In genomic region chr19:1491849-1492170, GRCh38 we compare ENCODE assay signal across 11 cellular contexts. TPM values are rescaled to one million over a fixed set of nuclear protein-coding genes. Genes with fewer than 3 reads are reported as not detected.
DNase-seq lines count a peak whose midpoint lies in the region; ATAC-seq, FAIRE-seq and TF ChIP-seq lines count a peak whose summit lies in the region.
"Had no signal": no experiment of that assay in that cellular context is flagged by ENCODE, and none has a peak within 500 bp of the region (broad histone marks: within the 10 kb centered on the region; RNA-seq: fewer than 3 reads in every experiment).

No MANE protein-coding gene starts in this region.

- no peak overlapping the region for H2BK12ac ChIP-seq in H1 (ENCODE audit: low read depth, low read length)
- H2BK12ac ChIP-seq in neuronal stem cell (ENCODE audit: low read length): peak overlapping the region; percentile 84

- H3K9me2 ChIP-seq in PC-3 (replicated peaks; ENCODE audit: low read length): no peaks in the 10 kb centered on the region

- peaks cover 9% of the 10 kb centered on the region for H3K23me2 ChIP-seq in H1 (ENCODE audit: low read depth, low read length)

- H4K5ac ChIP-seq in H1 (ENCODE audit: insufficient read length, low read depth, low read length): no peak overlapping the region

- no peak overlapping the region for H2AFZ ChIP-seq in PC-3 (ENCODE audit: low read length)
- no peak overlapping the region for H2AFZ ChIP-seq in H1 (ENCODE audit: low read length)
- peak overlapping the region; percentile 95 for H2AFZ ChIP-seq in neuronal stem cell (ENCODE audit: low read length)

- peak overlapping the region; percentile 45 for H3K9ac ChIP-seq in PC-3 (ENCODE audit: low read length)
- no peak overlapping the region for H3K9ac ChIP-seq in H1 (replicated peaks in 1 of 4; ENCODE audit: extremely low read depth in 1 of 4, low read depth in 3 of 4, low read length in 3 of 4)
- no peak overlapping the region for H3K9ac ChIP-seq in neuronal stem cell (ENCODE audit: low read depth, low read length, poor library complexity)

- H3K27me3 ChIP-seq in PC-3 (ENCODE audit: low read length): no peaks in the 10 kb centered on the region
- H3K27me3 ChIP-seq in H1 (replicated peaks in 1 of 4; ENCODE audit: control insufficient read depth in 3 of 4, extremely low read depth in 1 of 4, insufficient read depth in 3 of 4, low read length in 3 of 4): peaks cover 3 to 17% (median 9%) of the 10 kb centered on the region in 4 experiments; a peak in 6 of 7 replicates
- H3K27me3 ChIP-seq in neuronal stem cell (ENCODE audit: control insufficient read depth in 3 of 3, insufficient read depth in 3 of 3, low read depth in 1 of 3, low read length in 3 of 3): peaks cover 3 to 18% (median 14%) of the 10 kb centered on the region in 3 experiments

- H3K9me3 ChIP-seq in PC-3 (ENCODE audit: low read length) (no peaks in the 10 kb centered on the region), H1 (ENCODE audit: insufficient read depth in 2 of 2, low read depth in 1 of 2, low read length in 1 of 2) (no peaks in the 10 kb centered on the region), neuronal stem cell (replicated peaks in 1 of 2; ENCODE audit: control insufficient read depth in 2 of 2, insufficient read depth in 1 of 2, low read depth in 1 of 2, low read length in 2 of 2) (no peaks in the 10 kb centered on the region)

- H3K4ac ChIP-seq in H1 (replicated peaks; ENCODE audit: insufficient read length, low read depth, low read length) (no peak overlapping the region), neuronal stem cell (ENCODE audit: low read length) (no peak overlapping the region)

- no peak for TF ChIP-seq EP300 in H1 (IDR thresholded peaks at IDR 0.05; ENCODE audit: borderline replicate concordance in 1 of 2, low read depth in 2 of 2, low read length in 2 of 2)

- no peak overlapping the region for H3K23ac ChIP-seq in H1 (ENCODE audit: insufficient read length)
- H3K23ac ChIP-seq in neuronal stem cell (ENCODE audit: low read depth, low read length, poor library complexity): peak overlapping the region; percentile 100

- intact Hi-C loops in Calu3 (cut with micrococcal nuclease; ENCODE audit: unreplicated experiment) (no loop called here), PC-3 (cut with micrococcal nuclease) (no loop called here), head of caudate nucleus (cut with DNase I) (loop anchor here (2.0 kb wide), 1 partner anchor 17 kb away; no protein-coding TSS in a partner anchor)

- H2BK120ac ChIP-seq in H1 (replicated peaks; ENCODE audit: low read depth, low read length) (no peak overlapping the region), neuronal stem cell (ENCODE audit: low read depth, low read length) (peak overlapping the region; percentile 67)

- H2BK5ac ChIP-seq in H1 (ENCODE audit: low read depth, low read length) (no peak overlapping the region), neuronal stem cell (ENCODE audit: low read length) (peak overlapping the region; percentile 82)

- no peak for TF ChIP-seq RAD21 in H1 (IDR thresholded peaks at IDR 0.05 in 1 of 2, conservative IDR thresholded peaks at IDR 0.05 in 1 of 2; ENCODE audit: low read depth in 2 of 2, low read length in 2 of 2)

- H4K20me1 ChIP-seq in PC-3 (ENCODE audit: low read length): no peaks in the 10 kb centered on the region
- H4K20me1 ChIP-seq in H1 (replicated peaks in 1 of 2; ENCODE audit: control insufficient read depth in 1 of 2, insufficient read depth in 2 of 2, low read length in 2 of 2): peaks cover 0 to 5% of the 10 kb centered on the region in 2 experiments

- H4K8ac ChIP-seq in H1 (ENCODE audit: extremely low read depth, insufficient read depth, low read length) (no peak overlapping the region), neuronal stem cell (ENCODE audit: low read depth, low read length) (no peak overlapping the region)

- BruUV-seq in Calu3 (replicated peaks; lab: Mats Ljungman, UMichigan) (TSS peak; percentile 64), PC-3 (replicated peaks; lab: Mats Ljungman, UMichigan) (TSS peak; percentile 38)

- H3K4me3 Mint-ChIP-seq in Calu3 (ENCODE audit: low read depth, unreplicated experiment): peak overlapping the region; percentile 76

- H3K4me2 ChIP-seq in PC-3 (ENCODE audit: low read length) (peak overlapping the region; percentile 89), H1 (ENCODE audit: insufficient read depth in 1 of 2, low read depth in 2 of 2, low read length in 2 of 2) (peak overlapping the region; percentile 66 to 85), neuronal stem cell (ENCODE audit: insufficient read depth, low read length, poor library complexity, severe bottlenecking) (peak overlapping the region; percentile 100)

- H2BK15ac ChIP-seq in H1 (ENCODE audit: low read length) (no peak overlapping the region), neuronal stem cell (ENCODE audit: low read length) (peak overlapping the region; percentile 100)

- peaks cover 9% of the 10 kb centered on the region for H3K27me3 Mint-ChIP-seq in Calu3 (ENCODE audit: unreplicated experiment)

- POLR2A ChIA-PET in PC-3 (lab: Charles Lee; ENCODE audit: unreplicated experiment): no interaction called here
- POLR2A ChIA-PET in H1 (lab: Charles Lee; ENCODE audit: partially characterized antibody): interaction anchor here (1.0 to 1.9 kb wide), 4 partner anchors 11 to 53 kb away, joined by 4 to 8 read pairs (median 6); no protein-coding TSS in a partner anchor

- H3K14ac ChIP-seq in H1 (ENCODE audit: insufficient read length): no peak overlapping the region
- H3K14ac ChIP-seq in neuronal stem cell (ENCODE audit: low read length): no peak overlapping the region

- H4K91ac ChIP-seq in H1 (replicated peaks; ENCODE audit: insufficient read length, low read length): no peak overlapping the region
- H4K91ac ChIP-seq in neuronal stem cell (ENCODE audit: low read depth, low read length, poor library complexity): no peak overlapping the region

- no peaks in the 10 kb centered on the region for H3K9me3 Mint-ChIP-seq in Calu3 (ENCODE audit: low read depth, unreplicated experiment)

- no peak for FAIRE-seq in H1 (lab: Jason Lieb, UNC)

- no peak overlapping the region for H3K27ac Mint-ChIP-seq in Calu3 (ENCODE audit: unreplicated experiment)

- TF ChIP-seq CTCF in Calu3 (IDR thresholded peaks at IDR 0.05; ENCODE audit: unreplicated experiment) (no peak), PC-3 (conservative IDR thresholded peaks at IDR 0.05; ENCODE audit: low read depth, low read length) (no peak), H1 (IDR thresholded peaks at IDR 0.05; ENCODE audit: control extremely low read depth in 1 of 3, insufficient read depth in 1 of 3, low read depth in 1 of 3, low read length in 3 of 3) (no peak)

- H2AK5ac ChIP-seq in H1 (ENCODE audit: low read depth, low read length) (no peak overlapping the region), neuronal stem cell (ENCODE audit: low read depth, low read length) (peak overlapping the region; percentile 94)

- no peak for DNase-seq in Calu3
- peak; percentile 16 for DNase-seq in PC-3
- DNase-seq in H1 (ENCODE audit: low read depth in 1 of 2, low spot score in 2 of 2): no peak
- no peak for DNase-seq in neuronal stem cell (ENCODE audit: low spot score)
- DNase-seq in head of caudate nucleus: no peak
- no peak for DNase-seq in SW 1271 (lab: John Stamatoyannopoulos, UW)
- DNase-seq in SKM-1 treated with dmso at 0.1 percent for 144 hours (lab: John Stamatoyannopoulos, UW; ENCODE audit: unreplicated experiment): no peak
- no peak for DNase-seq in cortex of kidney (lab: John Stamatoyannopoulos, UW)
- DNase-seq: activated CD8-positive, alpha-beta memory T cell treated with anti-CD3 and anti-CD28 coated beads, Interleukin-2, amount 50 U/mL, for 48 hours had no signal

- H3K4me3 ChIP-seq in PC-3 (ENCODE audit: low read length): peak overlapping the region; percentile 74
- peak overlapping the region; percentile 52 to 72 (median 58) for H3K4me3 ChIP-seq in H1 (ENCODE audit: extremely low read depth in 1 of 4, insufficient read depth in 2 of 4, low read depth in 3 of 4, low read length in 4 of 4)
- H3K4me3 ChIP-seq in neuronal stem cell (ENCODE audit: low read length in 2 of 2): peak overlapping the region; percentile 73 to 83

- peaks cover 21% of the 10 kb centered on the region for H3K4me1 Mint-ChIP-seq in Calu3 (ENCODE audit: low read depth, unreplicated experiment)

- H3K27ac ChIP-seq in PC-3 (ENCODE audit: low read length) (no peak overlapping the region), H1 (ENCODE audit: low read depth, low read length) (no peak overlapping the region), neuronal stem cell (replicated peaks; ENCODE audit: low read length) (no peak overlapping the region)

- peaks cover 21% of the 10 kb centered on the region for H3K36me3 Mint-ChIP-seq in Calu3 (ENCODE audit: insufficient read depth, unreplicated experiment)

- 85% methylated on average over 12 of the region's 12 CpGs; no CpG with 5 or more reads in 1 of the 2 experiments for WGBS in H1 (ENCODE audit: extremely low coverage in 1 of 2, insufficient coverage in 1 of 2, insufficient read length in 1 of 2, insufficient replicate concordance in 2 of 2, low coverage in 1 of 2, low lambda C conversion rate in 2 of 2, missing lambda C conversion rate in 1 of 2), 2 experiments
- WGBS in neuronal stem cell (ENCODE audit: extremely low coverage in 2 of 2, insufficient read length in 2 of 2, insufficient replicate concordance in 1 of 2), 2 donors: no CpG with 5 or more reads among the region's 12 CpGs

- no peak for ATAC-seq in PC-3

- 0 out of 2 replicates have a peak, but pooled peaks cover 3% of the 10 kb centered on the region for H3K79me2 ChIP-seq in PC-3 (ENCODE audit: low read length)
- no peaks in the 10 kb centered on the region for H3K79me2 ChIP-seq in H1 (ENCODE audit: control insufficient read depth in 1 of 2, insufficient read depth in 2 of 2, low read length in 2 of 2)

- H3K36me3 ChIP-seq in PC-3 (ENCODE audit: low read depth, low read length) (no peaks in the 10 kb centered on the region), H1 (ENCODE audit: control insufficient read depth in 2 of 4, insufficient read depth in 4 of 4, low read length in 3 of 4) (no peaks in the 10 kb centered on the region), neuronal stem cell (replicated peaks in 1 of 2; ENCODE audit: control insufficient read depth in 2 of 2, insufficient read depth in 2 of 2, low read length in 2 of 2) (no peaks in the 10 kb centered on the region)

- H3K56ac ChIP-seq in H1 (replicated peaks; ENCODE audit: insufficient read length, low read depth, low read length): no peak overlapping the region

- CTCF ChIA-PET in Calu3 (lab: Charles Lee) (no interaction called here), PC-3 (lab: Charles Lee) (no interaction called here), H1 (lab: Charles Lee; ENCODE audit: partially characterized antibody) (interaction anchor here (1.3 kb wide), 1 partner anchor 26 kb away, joined by 4 read pairs; no protein-coding TSS in a partner anchor)

- no peak for TF ChIP-seq POLR2A in H1 (IDR thresholded peaks at IDR 0.05; ENCODE audit: control extremely low read depth in 1 of 2, low read depth in 2 of 2, low read length in 2 of 2)

- H3K79me1 ChIP-seq in H1 (ENCODE audit: low read depth, low read length) (no peaks in the 10 kb centered on the region), neuronal stem cell (ENCODE audit: low read depth, low read length) (peaks cover 2% of the 10 kb centered on the region)

- H3K4me1 ChIP-seq in PC-3 (ENCODE audit: insufficient read depth, low read length): peaks cover 12% of the 10 kb centered on the region
- H3K4me1 ChIP-seq in H1 (replicated peaks in 1 of 4; ENCODE audit: control insufficient read depth in 3 of 4, insufficient read depth in 4 of 4, low read length in 3 of 4): peaks cover 0 to 5% (median 2%) of the 10 kb centered on the region in 4 experiments; a peak in 5 of 7 replicates
- H3K4me1 ChIP-seq in neuronal stem cell (ENCODE audit: control insufficient read depth in 2 of 2, insufficient read depth in 1 of 2, low read depth in 1 of 2, low read length in 2 of 2): peaks cover 18 to 23% of the 10 kb centered on the region in 2 donors

- no peak overlapping the region for H2BK20ac ChIP-seq in H1 (ENCODE audit: low read length)

- no peaks in the 10 kb centered on the region for H3F3A ChIP-seq in PC-3 (ENCODE audit: low read length, unreplicated experiment)

- no peak overlapping the region; the same call in 1 of the 2 replicates for H3K18ac ChIP-seq in H1 (ENCODE audit: extremely low read depth, low read length)
- H3K18ac ChIP-seq in neuronal stem cell (ENCODE audit: low read length): peak overlapping the region; percentile 99

RNA-seq across cellular contexts. Expression of gene REEP6, which starts 0.8 kb away (rescaled TPM):
- total RNA-seq in Calu3 (2022) (13.9 and 16.2 TPM in 2 replicates), PC-3 (2014; rRNA removed) (27.2 and 34.7 TPM in 2 replicates)
- total RNA-seq in H1 (2021; fragmentation: NEBNext Ultra II Directional; extraction: Animal tissue kit (Norgen Biotek cat#: 25700)): 12.6 and 13.4 TPM in 2 replicates
- 20.7 and 31.4 TPM in 2 replicates for polyA plus RNA-seq in H1 (2011; rRNA removed)
- 12.6 TPM for polyA plus RNA-seq in H1 (2011; cell fraction: cytosol; rRNA removed)
- polyA plus RNA-seq in H1 (2011; cell fraction: nucleus; rRNA removed): 14.4 TPM
- polyA plus RNA-seq in H1 (2012, experiment 1 of 2): 8.7 to 19.5 TPM (median 15.4 TPM) in 4 replicates
- 12.8 TPM for polyA plus RNA-seq in H1 (2012, experiment 2 of 2)
- 17.9 TPM for polyA plus RNA-seq in H1 (2013, experiment 1 of 2)
- polyA plus RNA-seq in H1 (2013, experiment 2 of 2): 25.1 TPM
- polyA minus RNA-seq in H1 (2011; rRNA and poly(A)+ RNA removed): 4.2 and 5.5 TPM in 2 replicates
- polyA minus RNA-seq in H1 (2011; cell fraction: cytosol; rRNA and poly(A)+ RNA removed): 13.8 TPM
- 6.6 TPM for polyA minus RNA-seq in H1 (2011; cell fraction: nucleus; rRNA and poly(A)+ RNA removed)
- polyA plus RNA-seq in neuronal stem cell (2013, experiment 1 of 2): 18.0 TPM
- 17.5 TPM for polyA plus RNA-seq in neuronal stem cell (2013, experiment 2 of 2)

RNA-seq across cellular contexts. Expression of gene PCSK4, which starts 1.7 kb away (rescaled TPM):
- total RNA-seq in Calu3 (2022) (4.5 and 5.5 TPM in 2 replicates), PC-3 (2014; rRNA removed) (3.9 and 5.7 TPM in 2 replicates)
- 9.7 and 9.8 TPM in 2 replicates for total RNA-seq in H1 (2021; fragmentation: NEBNext Ultra II Directional; extraction: Animal tissue kit (Norgen Biotek cat#: 25700))
- 10.7 and 18.3 TPM in 2 replicates for polyA plus RNA-seq in H1 (2011; rRNA removed)
- 13.4 TPM for polyA plus RNA-seq in H1 (2011; cell fraction: cytosol; rRNA removed)
- polyA plus RNA-seq in H1 (2011; cell fraction: nucleus; rRNA removed): 104 TPM
- 7.7 to 16.1 TPM (median 11.6 TPM) in 4 replicates for polyA plus RNA-seq in H1 (2012, experiment 1 of 2)
- polyA plus RNA-seq in H1 (2012, experiment 2 of 2): 5.0 TPM
- 8.5 TPM for polyA plus RNA-seq in H1 (2013, experiment 1 of 2)
- 5.6 TPM for polyA plus RNA-seq in H1 (2013, experiment 2 of 2)
- polyA minus RNA-seq in H1 (2011; rRNA and poly(A)+ RNA removed): 1.6 and 1.9 TPM in 2 replicates
- polyA minus RNA-seq in H1 (2011; cell fraction: cytosol; rRNA and poly(A)+ RNA removed): 8.1 TPM
- polyA minus RNA-seq in H1 (2011; cell fraction: nucleus; rRNA and poly(A)+ RNA removed): 14.3 TPM
- 8.3 TPM for polyA plus RNA-seq in neuronal stem cell (2013, experiment 1 of 2)
- 7.9 TPM for polyA plus RNA-seq in neuronal stem cell (2013, experiment 2 of 2)

RNA-seq across cellular contexts. Expression of gene C19orf25, which starts 12.8 kb away (rescaled TPM):
- total RNA-seq in Calu3 (2022): 33.7 and 33.8 TPM in 2 replicates
- 45.0 and 54.9 TPM in 2 replicates for total RNA-seq in PC-3 (2014; rRNA removed)
- 41.3 and 41.4 TPM in 2 replicates for total RNA-seq in H1 (2021; fragmentation: NEBNext Ultra II Directional; extraction: Animal tissue kit (Norgen Biotek cat#: 25700))
- polyA plus RNA-seq in H1 (2011; rRNA removed): 67.4 and 92.2 TPM in 2 replicates
- polyA plus RNA-seq in H1 (2011; cell fraction: cytosol; rRNA removed): 63.6 TPM
- polyA plus RNA-seq in H1 (2011; cell fraction: nucleus; rRNA removed): 64.5 TPM
- 25.3 to 39.5 TPM (median 37.9 TPM) in 4 replicates for polyA plus RNA-seq in H1 (2012, experiment 1 of 2)
- polyA plus RNA-seq in H1 (2012, experiment 2 of 2): 36.7 TPM
- polyA plus RNA-seq in H1 (2013, experiment 1 of 2): 39.5 TPM
- 40.6 TPM for polyA plus RNA-seq in H1 (2013, experiment 2 of 2)
- 12.2 and 15.1 TPM in 2 replicates for polyA minus RNA-seq in H1 (2011; rRNA and poly(A)+ RNA removed)
- polyA minus RNA-seq in H1 (2011; cell fraction: cytosol; rRNA and poly(A)+ RNA removed): 22.1 TPM
- 35.7 TPM for polyA minus RNA-seq in H1 (2011; cell fraction: nucleus; rRNA and poly(A)+ RNA removed)
- polyA plus RNA-seq in neuronal stem cell (2013, experiment 1 of 2): 22.9 TPM
- 21.4 TPM for polyA plus RNA-seq in neuronal stem cell (2013, experiment 2 of 2)

RNA-seq across cellular contexts. Expression of gene ADAMTSL5, which starts 21.0 kb away (rescaled TPM):
- 9.5 and 9.6 TPM in 2 replicates for total RNA-seq in Calu3 (2022)
- total RNA-seq in PC-3 (2014; rRNA removed): 1.7 and 5.0 TPM in 2 replicates
- total RNA-seq in H1 (2021; fragmentation: NEBNext Ultra II Directional; extraction: Animal tissue kit (Norgen Biotek cat#: 25700)): 0.99 and 1.4 TPM in 2 replicates
- polyA plus RNA-seq in H1 (2011; rRNA removed): 0.82 and 2.6 TPM in 2 replicates
- polyA plus RNA-seq in H1 (2011; cell fraction: cytosol; rRNA removed): 1.0 TPM
- polyA plus RNA-seq in H1 (2011; cell fraction: nucleus; rRNA removed): 2.7 TPM
- 0.42 to 0.86 TPM (median 0.67 TPM) in 4 replicates for polyA plus RNA-seq in H1 (2012, experiment 1 of 2)
- polyA plus RNA-seq in H1 (2012, experiment 2 of 2): 0.30 TPM
- polyA plus RNA-seq in H1 (2013, experiment 1 of 2): 0.26 TPM
- 0.42 TPM for polyA plus RNA-seq in H1 (2013, experiment 2 of 2)
- 0.09 and 0.49 TPM in 2 replicates for polyA minus RNA-seq in H1 (2011; rRNA and poly(A)+ RNA removed)
- polyA minus RNA-seq in H1 (2011; cell fraction: cytosol; rRNA and poly(A)+ RNA removed): not detected
- polyA minus RNA-seq in H1 (2011; cell fraction: nucleus; rRNA and poly(A)+ RNA removed): 0.40 TPM
- 0.31 TPM for polyA plus RNA-seq in neuronal stem cell (2013, experiment 1 of 2)
- 0.21 TPM for polyA plus RNA-seq in neuronal stem cell (2013, experiment 2 of 2)

RNA-seq across cellular contexts. Expression of gene PLK5, which starts 32.1 kb away (rescaled TPM):
- total RNA-seq in Calu3 (2022) (not detected in 2 replicates), PC-3 (2014; rRNA removed) (not detected in 2 replicates)
- total RNA-seq in H1 (2021; fragmentation: NEBNext Ultra II Directional; extraction: Animal tissue kit (Norgen Biotek cat#: 25700)): 0.43 and 1.2 TPM in 2 replicates
- polyA plus RNA-seq in H1 (2011; rRNA removed): 0.45 and 0.82 TPM in 2 replicates
- 0.69 TPM for polyA plus RNA-seq in H1 (2011; cell fraction: cytosol; rRNA removed)
- polyA plus RNA-seq in H1 (2011; cell fraction: nucleus; rRNA removed): 4.9 TPM
- polyA plus RNA-seq in H1 (2012, experiment 1 of 2): 0.56 to 0.73 TPM (median 0.64 TPM) in 3 of 4 replicates, not detected in the other
- 0.29 TPM for polyA plus RNA-seq in H1 (2012, experiment 2 of 2)
- polyA plus RNA-seq in H1 (2013, experiment 1 of 2): 0.81 TPM
- 0.33 TPM for polyA plus RNA-seq in H1 (2013, experiment 2 of 2)
- polyA minus RNA-seq in H1 (2011; rRNA and poly(A)+ RNA removed): 0.06 and 0.29 TPM in 2 replicates
- 0.66 TPM for polyA minus RNA-seq in H1 (2011; cell fraction: cytosol; rRNA and poly(A)+ RNA removed)
- 1.5 TPM for polyA minus RNA-seq in H1 (2011; cell fraction: nucleus; rRNA and poly(A)+ RNA removed)
- polyA plus RNA-seq in neuronal stem cell (2013, experiment 1 of 2): 0.18 TPM
- polyA plus RNA-seq in neuronal stem cell (2013, experiment 2 of 2): 0.25 TPM
- total RNA-seq: esophagus mucosa, RPMI7951 had no signal
